Comparison of ENCODE assay signal across 1 cellular context in the genomic region with DNA sequence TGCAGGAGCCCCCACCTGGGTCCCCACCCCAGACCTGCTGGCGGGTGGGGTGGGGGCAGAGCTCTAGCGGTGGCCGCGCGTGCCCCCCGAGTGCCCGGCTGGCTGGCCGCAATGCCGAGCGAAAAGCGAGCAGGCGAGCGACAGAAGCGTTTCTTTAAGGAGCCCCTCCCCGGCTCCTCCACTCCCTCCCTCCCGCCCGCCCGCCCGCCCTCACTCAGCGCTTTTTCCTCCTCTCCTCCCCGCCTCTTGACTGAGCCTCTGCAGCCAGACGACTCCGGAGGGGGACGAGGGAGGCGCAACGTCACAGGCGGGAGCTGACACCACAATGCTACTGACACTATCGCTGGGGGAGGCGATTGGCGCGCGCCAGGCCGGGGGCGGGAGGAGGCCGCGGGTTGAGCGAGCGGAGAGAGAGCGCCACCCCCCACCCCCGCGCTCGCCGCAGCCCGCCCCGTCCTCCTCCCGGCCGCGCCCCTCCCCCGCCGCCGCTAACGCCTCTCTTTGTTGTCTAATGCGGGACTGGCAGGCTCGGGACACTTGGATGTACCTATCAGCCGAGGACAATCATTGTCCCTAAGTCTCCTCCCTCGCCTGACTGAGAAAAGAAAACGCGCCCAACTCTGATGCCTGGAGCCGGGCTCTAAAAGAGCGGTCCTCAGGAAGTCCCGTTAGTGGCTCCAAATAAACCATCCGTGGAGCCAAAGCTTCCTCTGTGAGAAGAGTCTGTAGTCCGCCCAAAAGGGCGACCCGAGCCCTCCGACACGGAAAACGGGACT.
A peak's percentile ranks its signal among the peaks of the same experiment; 100 is the strongest.
TF ChIP-seq lines count a peak whose summit lies in the region.

Gene MEX3B (minus strand): TSS at position 127 of the 776 bp plus-strand sequence. CDS start 313 bp downstream, outside the sequence.

TF ChIP-seq in HepG2, 621 proteins besides CTCF, POLR2A, EP300 and RAD21 (continued from another document and continues in another):
- no peak for TF ChIP-seq ZNF326 (CRISPR knock-in tag; IDR thresholded peaks at IDR 0.05; ENCODE audit: borderline replicate concordance)
- TF ChIP-seq, protein P1, sequence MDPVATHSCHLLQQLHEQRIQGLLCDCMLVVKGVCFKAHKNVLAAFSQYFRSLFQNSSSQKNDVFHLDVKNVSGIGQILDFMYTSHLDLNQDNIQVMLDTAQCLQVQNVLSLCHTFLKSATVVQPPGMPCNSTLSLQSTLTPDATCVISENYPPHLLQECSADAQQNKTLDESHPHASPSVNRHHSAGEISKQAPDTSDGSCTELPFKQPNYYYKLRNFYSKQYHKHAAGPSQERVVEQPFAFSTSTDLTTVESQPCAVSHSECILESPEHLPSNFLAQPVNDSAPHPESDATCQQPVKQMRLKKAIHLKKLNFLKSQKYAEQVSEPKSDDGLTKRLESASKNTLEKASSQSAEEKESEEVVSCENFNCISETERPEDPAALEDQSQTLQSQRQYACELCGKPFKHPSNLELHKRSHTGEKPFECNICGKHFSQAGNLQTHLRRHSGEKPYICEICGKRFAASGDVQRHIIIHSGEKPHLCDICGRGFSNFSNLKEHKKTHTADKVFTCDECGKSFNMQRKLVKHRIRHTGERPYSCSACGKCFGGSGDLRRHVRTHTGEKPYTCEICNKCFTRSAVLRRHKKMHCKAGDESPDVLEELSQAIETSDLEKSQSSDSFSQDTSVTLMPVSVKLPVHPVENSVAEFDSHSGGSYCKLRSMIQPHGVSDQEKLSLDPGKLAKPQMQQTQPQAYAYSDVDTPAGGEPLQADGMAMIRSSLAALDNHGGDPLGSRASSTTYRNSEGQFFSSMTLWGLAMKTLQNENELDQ (CRISPR knock-in tag; IDR thresholded peaks at IDR 0.05; ENCODE audit: borderline replicate concordance) = no peak
- TF ChIP-seq MED1 (CRISPR knock-in tag; IDR thresholded peaks at IDR 0.05) = no peak
- no peak for TF ChIP-seq FIP1L1 (IDR thresholded peaks at IDR 0.05; ENCODE audit: borderline replicate concordance, insufficient read depth, low read depth, low read length)
- TF ChIP-seq PATZ1 (CRISPR knock-in tag; IDR thresholded peaks at IDR 0.05) = peak; percentile 69
- no peak for TF ChIP-seq KDM5B (CRISPR knock-in tag; IDR thresholded peaks at IDR 0.05; ENCODE audit: borderline replicate concordance)
- no peak for TF ChIP-seq HNRNPK (IDR thresholded peaks at IDR 0.05; ENCODE audit: low read depth, low read length, poor library complexity, severe bottlenecking)
- no peak for TF ChIP-seq CHCHD3 (CRISPR knock-in tag; IDR thresholded peaks at IDR 0.05)
- no peak for TF ChIP-seq ATF2 (CRISPR knock-in tag; IDR thresholded peaks at IDR 0.05)
- no peak for TF ChIP-seq ZNF256 (CRISPR knock-in tag; conservative IDR thresholded peaks at IDR 0.05)
- no peak for TF ChIP-seq ZNF674 (CRISPR knock-in tag; IDR thresholded peaks at IDR 0.05; ENCODE audit: low read depth)
- no peak for TF ChIP-seq NKX3-1 (CRISPR knock-in tag; IDR thresholded peaks at IDR 0.05)
- no peak for TF ChIP-seq ZBTB3 (CRISPR knock-in tag; IDR thresholded peaks at IDR 0.05; ENCODE audit: borderline replicate concordance, low read depth)
- TF ChIP-seq TRIM22 (IDR thresholded peaks at IDR 0.05) = no peak
- TF ChIP-seq NFE2L1 (CRISPR knock-in tag; IDR thresholded peaks at IDR 0.05; ENCODE audit: borderline replicate concordance) = no peak
- TF ChIP-seq, protein P2, sequence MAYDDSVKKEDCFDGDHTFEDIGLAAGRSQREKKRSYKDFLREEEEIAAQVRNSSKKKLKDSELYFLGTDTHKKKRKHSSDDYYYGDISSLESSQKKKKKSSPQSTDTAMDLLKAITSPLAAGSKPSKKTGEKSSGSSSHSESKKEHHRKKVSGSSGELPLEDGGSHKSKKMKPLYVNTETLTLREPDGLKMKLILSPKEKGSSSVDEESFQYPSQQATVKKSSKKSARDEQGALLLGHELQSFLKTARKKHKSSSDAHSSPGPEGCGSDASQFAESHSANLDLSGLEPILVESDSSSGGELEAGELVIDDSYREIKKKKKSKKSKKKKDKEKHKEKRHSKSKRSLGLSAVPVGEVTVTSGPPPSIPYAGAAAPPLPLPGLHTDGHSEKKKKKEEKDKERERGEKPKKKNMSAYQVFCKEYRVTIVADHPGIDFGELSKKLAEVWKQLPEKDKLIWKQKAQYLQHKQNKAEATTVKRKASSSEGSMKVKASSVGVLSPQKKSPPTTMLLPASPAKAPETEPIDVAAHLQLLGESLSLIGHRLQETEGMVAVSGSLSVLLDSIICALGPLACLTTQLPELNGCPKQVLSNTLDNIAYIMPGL (CRISPR knock-in tag; IDR thresholded peaks at IDR 0.05; ENCODE audit: borderline replicate concordance in 1 of 2, low read depth in 1 of 2) = no peak
- no peak for TF ChIP-seq XRCC5 (optimal IDR thresholded peaks at IDR 0.05; ENCODE audit: low read length)
- TF ChIP-seq ZNF414 (CRISPR knock-in tag; IDR thresholded peaks at IDR 0.05) = no peak
- no peak for TF ChIP-seq RBM39 (IDR thresholded peaks at IDR 0.05; ENCODE audit: low read depth, low read length, poor library complexity, severe bottlenecking)
- no peak for TF ChIP-seq RBFOX2 (IDR thresholded peaks at IDR 0.05; ENCODE audit: low read depth, low read length)
- TF ChIP-seq ZNF253 (CRISPR knock-in tag; IDR thresholded peaks at IDR 0.05; ENCODE audit: borderline replicate concordance) = no peak
- TF ChIP-seq TAF1 (CRISPR knock-in tag; IDR thresholded peaks at IDR 0.05) = peak; percentile 30; the same call in 1 of the 2 replicates
- TF ChIP-seq STAT5B (CRISPR knock-in tag; IDR thresholded peaks at IDR 0.05) = no peak
- TF ChIP-seq MAZ (IDR thresholded peaks at IDR 0.05; ENCODE audit: borderline replicate concordance, low read depth, low read length) = peak; percentile 23; the same call in 1 of the 2 replicates
- TF ChIP-seq MAZ (CRISPR knock-in tag; IDR thresholded peaks at IDR 0.05; ENCODE audit: low read depth) = no peak
- TF ChIP-seq ZNF430 (CRISPR knock-in tag; IDR thresholded peaks at IDR 0.05) = no peak
- no peak for TF ChIP-seq NONO (IDR thresholded peaks at IDR 0.05)
- no peak for TF ChIP-seq NONO (CRISPR knock-in tag; conservative IDR thresholded peaks at IDR 0.05)
- TF ChIP-seq SAFB2 (CRISPR knock-in tag; IDR thresholded peaks at IDR 0.05; ENCODE audit: borderline replicate concordance, low read depth) = no peak
- TF ChIP-seq ZNF564 (CRISPR knock-in tag; IDR thresholded peaks at IDR 0.05) = no peak
- TF ChIP-seq CENPBD1 (CRISPR knock-in tag; IDR thresholded peaks at IDR 0.05; ENCODE audit: borderline replicate concordance, low read depth) = no peak
- TF ChIP-seq ZFX (CRISPR knock-in tag; IDR thresholded peaks at IDR 0.05; ENCODE audit: low read depth) = no peak
- no peak for TF ChIP-seq FLYWCH1 (CRISPR knock-in tag; IDR thresholded peaks at IDR 0.05)
- TF ChIP-seq MAFF (IDR thresholded peaks at IDR 0.05; ENCODE audit: low read depth, low read length) = no peak
- no peak for TF ChIP-seq SYNCRIP (IDR thresholded peaks at IDR 0.05; ENCODE audit: insufficient read depth, low read depth, low read length)
- no peak for TF ChIP-seq ATF7-NPFF (CRISPR knock-in tag; IDR thresholded peaks at IDR 0.05; ENCODE audit: low read depth)
- TF ChIP-seq PLSCR1 (CRISPR knock-in tag; IDR thresholded peaks at IDR 0.05; ENCODE audit: borderline replicate concordance) = no peak
- TF ChIP-seq SRSF9 (IDR thresholded peaks at IDR 0.05; ENCODE audit: borderline replicate concordance, insufficient read depth, low read depth, low read length, poor library complexity, severe bottlenecking) = no peak
- TF ChIP-seq ZNF619 (CRISPR knock-in tag; IDR thresholded peaks at IDR 0.05) = no peak
- TF ChIP-seq ZNF484 (CRISPR knock-in tag; IDR thresholded peaks at IDR 0.05; ENCODE audit: borderline replicate concordance, low read depth) = no peak
- TF ChIP-seq U2AF1 (optimal IDR thresholded peaks at IDR 0.05; ENCODE audit: low read depth, low read length) = no peak
- TF ChIP-seq MXI1 (IDR thresholded peaks at IDR 0.05; ENCODE audit: borderline replicate concordance, low read depth, low read length) = no peak
- TF ChIP-seq USF2 (IDR thresholded peaks at IDR 0.05; ENCODE audit: low read depth, low read length) = no peak
- TF ChIP-seq USF2 (CRISPR knock-in tag; IDR thresholded peaks at IDR 0.05; ENCODE audit: borderline replicate concordance) = no peak
